In the genomic region with DNA sequence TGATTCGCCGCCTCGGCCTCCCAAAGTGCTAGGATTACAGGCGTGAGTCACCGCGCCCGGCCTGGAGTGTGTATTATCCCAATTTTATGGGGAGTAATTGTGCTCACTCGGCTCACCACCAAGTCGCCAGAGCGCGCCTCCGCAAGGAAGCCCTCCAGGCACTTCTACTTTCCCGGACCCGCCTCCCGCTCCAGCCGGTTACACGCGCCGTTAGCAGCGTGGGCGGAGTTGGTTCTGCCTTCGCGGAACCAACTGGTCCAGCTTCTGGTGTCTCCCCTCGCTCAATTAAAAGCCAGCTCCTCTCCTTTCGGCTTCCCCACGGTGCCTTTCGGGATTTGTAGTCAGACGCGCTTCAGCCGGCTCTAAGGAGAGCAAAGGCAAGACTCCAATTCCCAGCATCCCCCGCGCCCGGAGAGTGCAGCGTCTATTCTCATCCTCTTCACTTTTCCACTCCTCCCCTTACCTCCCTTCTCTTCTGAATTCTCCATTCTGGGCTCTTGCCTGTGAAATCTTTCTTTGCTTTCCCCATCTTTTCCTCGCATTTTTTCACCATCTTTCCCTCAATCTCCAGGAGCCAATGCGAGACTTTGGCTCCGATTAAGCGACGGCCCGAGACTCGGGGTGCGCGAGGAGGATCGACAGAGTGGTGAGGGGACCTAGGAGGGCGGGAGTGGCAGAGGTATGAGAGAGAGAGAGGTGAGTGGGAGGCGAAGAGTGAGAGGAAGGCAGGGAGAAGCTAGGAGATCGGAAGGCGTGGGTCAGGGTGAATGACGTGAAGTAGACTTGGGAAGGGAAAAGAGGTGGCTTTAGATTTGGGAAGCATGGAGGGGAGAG, we compare ENCODE assay signal across 1 cellular context.
TF ChIP-seq lines count a peak whose summit lies in the region.

GTF2H4 (plus strand) TSS at position 450 of the 834 bp plus-strand sequence.

TF ChIP-seq in HepG2, 621 proteins besides CTCF, POLR2A, EP300 and RAD21 (continued from another document and continues in another):
- TF ChIP-seq RERE (CRISPR knock-in tag; IDR thresholded peaks at IDR 0.05; ENCODE audit: low read depth) (peak; percentile 41; the same call in 1 of the 2 replicates), ZC3H13 (CRISPR knock-in tag; IDR thresholded peaks at IDR 0.05) (peak; percentile 15; the same call in 1 of the 2 replicates), RBM22 (optimal IDR thresholded peaks at IDR 0.05; ENCODE audit: low read length) (peak; percentile 89), ZNF672 (CRISPR knock-in tag; IDR thresholded peaks at IDR 0.05) (no peak), POLR2G (IDR thresholded peaks at IDR 0.05; ENCODE audit: low read depth, low read length) (peak; percentile 78), TARDBP (CRISPR knock-in tag; IDR thresholded peaks at IDR 0.05) (peak; percentile 97), RARG (CRISPR knock-in tag; IDR thresholded peaks at IDR 0.05; ENCODE audit: low read depth) (no peak), TEAD2 (CRISPR knock-in tag; IDR thresholded peaks at IDR 0.05) (no peak), ZNF589 (CRISPR knock-in tag; conservative IDR thresholded peaks at IDR 0.05) (no peak), RFXANK (CRISPR knock-in tag; IDR thresholded peaks at IDR 0.05) (0 out of 2 replicates have a peak, but pooled peaks have one; percentile 49), RAD51 (IDR thresholded peaks at IDR 0.05; ENCODE audit: borderline replicate concordance) (no peak), SKIL (CRISPR knock-in tag; IDR thresholded peaks at IDR 0.05; ENCODE audit: borderline replicate concordance) (no peak), SAFB2 (CRISPR knock-in tag; IDR thresholded peaks at IDR 0.05; ENCODE audit: borderline replicate concordance, low read depth) (no peak), RFX1 (IDR thresholded peaks at IDR 0.05) (no peak), DMTF1 (CRISPR knock-in tag; IDR thresholded peaks at IDR 0.05) (0 out of 2 replicates have a peak, but pooled peaks have one; percentile 39), IKZF4 (CRISPR knock-in tag; IDR thresholded peaks at IDR 0.05; ENCODE audit: borderline replicate concordance, low read depth, not compliant biosample characterization) (no peak), ZNF234 (CRISPR knock-in tag; conservative IDR thresholded peaks at IDR 0.05) (0 out of 2 replicates have a peak, but pooled peaks have one; percentile 30), IRF9 (CRISPR knock-in tag; IDR thresholded peaks at IDR 0.05; ENCODE audit: borderline replicate concordance) (peak; percentile 66; the same call in 1 of the 2 replicates), ZNF556 (CRISPR knock-in tag; IDR thresholded peaks at IDR 0.05; ENCODE audit: borderline replicate concordance) (peak; percentile 97), ZNF646 (CRISPR knock-in tag; IDR thresholded peaks at IDR 0.05) (no peak), ARID2 (CRISPR knock-in tag; IDR thresholded peaks at IDR 0.05; ENCODE audit: borderline replicate concordance) (no peak; the same call in 1 of the 2 replicates)
- TF ChIP-seq, protein P1, sequence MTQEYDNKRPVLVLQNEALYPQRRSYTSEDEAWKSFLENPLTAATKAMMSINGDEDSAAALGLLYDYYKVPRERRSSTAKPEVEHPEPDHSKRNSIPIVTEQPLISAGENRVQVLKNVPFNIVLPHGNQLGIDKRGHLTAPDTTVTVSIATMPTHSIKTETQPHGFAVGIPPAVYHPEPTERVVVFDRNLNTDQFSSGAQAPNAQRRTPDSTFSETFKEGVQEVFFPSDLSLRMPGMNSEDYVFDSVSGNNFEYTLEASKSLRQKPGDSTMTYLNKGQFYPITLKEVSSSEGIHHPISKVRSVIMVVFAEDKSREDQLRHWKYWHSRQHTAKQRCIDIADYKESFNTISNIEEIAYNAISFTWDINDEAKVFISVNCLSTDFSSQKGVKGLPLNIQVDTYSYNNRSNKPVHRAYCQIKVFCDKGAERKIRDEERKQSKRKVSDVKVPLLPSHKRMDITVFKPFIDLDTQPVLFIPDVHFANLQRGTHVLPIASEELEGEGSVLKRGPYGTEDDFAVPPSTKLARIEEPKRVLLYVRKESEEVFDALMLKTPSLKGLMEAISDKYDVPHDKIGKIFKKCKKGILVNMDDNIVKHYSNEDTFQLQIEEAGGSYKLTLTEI (CRISPR knock-in tag; conservative IDR thresholded peaks at IDR 0.05), result no peak
- TF ChIP-seq, protein P2, sequence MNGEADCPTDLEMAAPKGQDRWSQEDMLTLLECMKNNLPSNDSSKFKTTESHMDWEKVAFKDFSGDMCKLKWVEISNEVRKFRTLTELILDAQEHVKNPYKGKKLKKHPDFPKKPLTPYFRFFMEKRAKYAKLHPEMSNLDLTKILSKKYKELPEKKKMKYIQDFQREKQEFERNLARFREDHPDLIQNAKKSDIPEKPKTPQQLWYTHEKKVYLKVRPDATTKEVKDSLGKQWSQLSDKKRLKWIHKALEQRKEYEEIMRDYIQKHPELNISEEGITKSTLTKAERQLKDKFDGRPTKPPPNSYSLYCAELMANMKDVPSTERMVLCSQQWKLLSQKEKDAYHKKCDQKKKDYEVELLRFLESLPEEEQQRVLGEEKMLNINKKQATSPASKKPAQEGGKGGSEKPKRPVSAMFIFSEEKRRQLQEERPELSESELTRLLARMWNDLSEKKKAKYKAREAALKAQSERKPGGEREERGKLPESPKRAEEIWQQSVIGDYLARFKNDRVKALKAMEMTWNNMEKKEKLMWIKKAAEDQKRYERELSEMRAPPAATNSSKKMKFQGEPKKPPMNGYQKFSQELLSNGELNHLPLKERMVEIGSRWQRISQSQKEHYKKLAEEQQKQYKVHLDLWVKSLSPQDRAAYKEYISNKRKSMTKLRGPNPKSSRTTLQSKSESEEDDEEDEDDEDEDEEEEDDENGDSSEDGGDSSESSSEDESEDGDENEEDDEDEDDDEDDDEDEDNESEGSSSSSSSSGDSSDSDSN (CRISPR knock-in tag; IDR thresholded peaks at IDR 0.05), result peak; percentile 85
